ENCODE assay signal across 9 cellular contexts in genomic region chr4:40763228-40763716, GRCh38. TPM values are rescaled to one million over a fixed set of nuclear protein-coding genes. Genes with fewer than 3 reads are reported as not detected.
DNase-seq lines count a peak whose midpoint lies in the region; ATAC-seq and TF ChIP-seq lines count a peak whose summit lies in the region.
"Had no signal": no experiment of that assay in that cellular context is flagged by ENCODE, and none has a peak within 500 bp of the region (broad histone marks: within the 10 kb centered on the region; RNA-seq: fewer than 3 reads in every experiment).

No MANE protein-coding gene starts in this region.

- intact Hi-C loops in colonic mucosa (cut with DNase I), result no loop called here

- peak overlapping the region; percentile 36; the same call in 1 of the 2 replicates for H3K4me3 ChIP-seq in OCI-LY3 (ENCODE audit: low read length)
- no peak overlapping the region for H3K4me3 ChIP-seq in MG63
- H3K4me3 ChIP-seq in colonic mucosa, result no peak overlapping the region

- TF ChIP-seq CTCF in OCI-LY3 (IDR thresholded peaks at IDR 0.05; ENCODE audit: low read depth, low read length) (no peak), colonic mucosa (IDR thresholded peaks at IDR 0.05) (no peak)

- no peaks in the 10 kb centered on the region for H4K20me1 ChIP-seq in OCI-LY3 (ENCODE audit: insufficient read depth, low read length)

- no peaks in the 10 kb centered on the region for H3K27me3 ChIP-seq in OCI-LY3 (ENCODE audit: low read depth, low read length)
- no peaks in the 10 kb centered on the region for H3K27me3 ChIP-seq in MG63
- no peaks in the 10 kb centered on the region for H3K27me3 ChIP-seq in colonic mucosa

- H3K9me3 ChIP-seq in OCI-LY3 (ENCODE audit: insufficient read depth, low read length) (no peaks in the 10 kb centered on the region), MG63 (no peaks in the 10 kb centered on the region), colonic mucosa (no peaks in the 10 kb centered on the region)

- no peak overlapping the region for H3K9ac ChIP-seq in OCI-LY3 (ENCODE audit: low read length)
- no peak overlapping the region for H3K9ac ChIP-seq in colonic mucosa (ENCODE audit: low read depth in 2 of 2, low read length in 2 of 2)

- peak overlapping the region; percentile 56 for H3K4me2 ChIP-seq in OCI-LY3 (ENCODE audit: low read length)

- ATAC-seq in GM19025 (IDR thresholded peaks at IDR 0.05; ENCODE audit: low read depth, unreplicated experiment) (peak; percentile 98), HG02798 (IDR thresholded peaks at IDR 0.05; ENCODE audit: poor library complexity, unreplicated experiment) (peak; percentile 100)

- no peak overlapping the region for H2AFZ ChIP-seq in OCI-LY3 (ENCODE audit: low read depth, low read length)

- no peaks in the 10 kb centered on the region for H3K36me3 ChIP-seq in OCI-LY3 (replicated peaks; ENCODE audit: low read depth, low read length)
- no peaks in the 10 kb centered on the region for H3K36me3 ChIP-seq in MG63
- H3K36me3 ChIP-seq in colonic mucosa, result no peaks in the 10 kb centered on the region

- peak; percentile 31 for DNase-seq in kidney tubule cell (ENCODE audit: low spot score)
- no peak for DNase-seq in NCI-H2029 (lab: John Stamatoyannopoulos, UW)
- DNase-seq in NCI-H82 (lab: John Stamatoyannopoulos, UW), result no peak
- DNase-seq in MG63, result no peak
- no peak for DNase-seq in colonic mucosa

- H3K27ac ChIP-seq in OCI-LY3 (ENCODE audit: low read length) (no peak overlapping the region), colonic mucosa (no peak overlapping the region)
- H3K27ac ChIP-seq: VCaP had no signal

- H3K79me2 ChIP-seq in OCI-LY3 (ENCODE audit: low read length), result no peaks in the 10 kb centered on the region

- H3K4me1 ChIP-seq in OCI-LY3 (ENCODE audit: low read length) (peaks cover 11% of the 10 kb centered on the region), colonic mucosa (no peaks in the 10 kb centered on the region)

RNA-seq across cellular contexts. Expression of gene NSUN7, which starts 13.5 kb away (rescaled TPM):
- not detected in 2 replicates for total RNA-seq in MG63 (2014; rRNA removed; shearing (Covaris generic); ENCODE audit: low replicate concordance)
- total RNA-seq in colonic mucosa, result 10 to 100 TPM; 10.9 to 11.2 TPM

Comparison
In these comparisons a context has a peak if more than half of its experiments do, and no peak if none do; other contexts are left out.
1. RNA of gene NSUN7, which starts 13.5 kb away (total RNA-seq): 10.9 to 11.2 TPM in colonic mucosa; not detected in MG63; every median in the first group is over 10 times any median in the second.